In genomic region chr6:89011436-89011835, GRCh38 we compare ENCODE assay signal across 26 cellular contexts.
"Had no signal": no experiment of that assay in that cellular context is flagged by ENCODE, and none has a peak within 500 bp of the region (broad histone marks: within the 10 kb centered on the region; RNA-seq: fewer than 3 reads in every experiment).

No MANE protein-coding gene starts in this region.

- H3K4me2 ChIP-seq: KMS-11 had no signal

- H3K27ac Mint-ChIP-seq: T-helper 17 cell had no signal

- DNase-seq: IMR-90, MG63, NCI-H1092, NCI-H1105 treated with DMSO at 0.1 percent for 48 hours, NCI-H1417 treated with DMSO at 0.1 percent for 48 hours, NCI-H146, NCI-H1694 treated with DMSO at 0.1 percent for 48 hours, NCI-H1930, NCI-H2081, NCI-H2107, NCI-H226, NCI-H446, NCI-H510A, NCI-H524 treated with DMSO at 0.1 percent for 48 hours, NCI-H69, NCI-H774, PC-3, SHP77 treated with DMSO at 0.1 percent for 48 hours, SJCRH30, T-helper 1 cell, T-helper 17 cell had no signal

- FAIRE-seq: HepG2 had no signal

- H3K4me3 Mint-ChIP-seq: T-helper 17 cell had no signal

- H3K27ac ChIP-seq: KMS-11, SJCRH30 had no signal

- H3K36me3 ChIP-seq: MG63, SJCRH30 had no signal

- H3K4me1 ChIP-seq: SJCRH30 had no signal

- H3K27me3 ChIP-seq: MG63, SJCRH30 had no signal

- H3K9ac ChIP-seq: KMS-11 had no signal

- ATAC-seq: Panc1, PC-3, Right ventricle myocardium inferior, SK-N-SH treated with all-trans-retinoic acid at 6 μM for 48 hours, T-helper 17 cell had no signal

- H3K4me3 ChIP-seq: MG63, SJCRH30 had no signal

- H3K9me3 ChIP-seq: MG63, SJCRH30 had no signal
